Comparison of ENCODE assay signal across 27 cellular contexts in genomic region chr3:37586280-37586679, GRCh38.
"Had no signal": no experiment of that assay in that cellular context is flagged by ENCODE, and none has a peak within 500 bp of the region (broad histone marks: within the 10 kb centered on the region; RNA-seq: fewer than 3 reads in every experiment).

No MANE protein-coding gene starts in this region.

- H3K4me3 ChIP-seq: adrenal gland, cardiac muscle cell, heart right ventricle, lower lobe of right lung, neural progenitor cell, spleen, tibial nerve had no signal

- ATAC-seq: activated CD4-positive, CD25-positive, alpha-beta regulatory T cell treated with anti-CD3 and anti-CD28 coated beads, Interleukin-2, amount 50 U/mL, for 24 hours; effector memory CD8-positive, alpha-beta T cell; heart right ventricle; lower lobe of right lung; naive thymus-derived CD8-positive, alpha-beta T cell had no signal

- H3K36me3 ChIP-seq: adrenal gland, cardiac muscle cell, lower lobe of right lung, neural progenitor cell, tibial nerve, WERI-Rb-1 had no signal

- H3K9ac ChIP-seq: neural progenitor cell had no signal

- H3K27me3 ChIP-seq: adrenal gland, cardiac muscle cell, heart right ventricle, neural progenitor cell, spleen, tibial nerve had no signal

- DNase-seq: activated CD4-positive, alpha-beta T cell treated with anti-CD3 and anti-CD28 coated beads for 48 hours; activated CD4-positive, alpha-beta T cell treated with anti-CD3 and anti-CD28 coated beads, Interleukin-2, amount 50 U/mL, for 48 hours; activated CD8-positive, alpha-beta memory T cell treated with anti-CD3 and anti-CD28 coated beads for 24 hours; activated effector memory CD4-positive, alpha-beta T cell treated with anti-CD3 and anti-CD28 coated beads, Interleukin-2, amount 50 U/mL, for 16 hours; activated naive CD4-positive, alpha-beta T cell treated with anti-CD3 and anti-CD28 coated beads for 36 hours; activated naive CD8-positive, alpha-beta T cell treated with anti-CD3 and anti-CD28 coated beads for 36 hours; aorta; cortex of kidney; effector memory CD8-positive, alpha-beta T cell; erythroblast; foreskin fibroblast; heart right ventricle; lower lobe of right lung; mesenchymal stem cell; naive thymus-derived CD8-positive, alpha-beta T cell; occipital lobe; retina; spleen; stimulated activated naive CD4-positive, alpha-beta T cell; SW 1271; T1000; WERI-Rb-1 had no signal

- H3K9me3 ChIP-seq: adrenal gland, lower lobe of right lung, spleen, tibial nerve had no signal

- H3K4me1 ChIP-seq: neural progenitor cell had no signal

- H3K27ac ChIP-seq: cardiac muscle cell, lower lobe of right lung, neural progenitor cell, tibial nerve, WERI-Rb-1 had no signal
